In the genomic region with DNA sequence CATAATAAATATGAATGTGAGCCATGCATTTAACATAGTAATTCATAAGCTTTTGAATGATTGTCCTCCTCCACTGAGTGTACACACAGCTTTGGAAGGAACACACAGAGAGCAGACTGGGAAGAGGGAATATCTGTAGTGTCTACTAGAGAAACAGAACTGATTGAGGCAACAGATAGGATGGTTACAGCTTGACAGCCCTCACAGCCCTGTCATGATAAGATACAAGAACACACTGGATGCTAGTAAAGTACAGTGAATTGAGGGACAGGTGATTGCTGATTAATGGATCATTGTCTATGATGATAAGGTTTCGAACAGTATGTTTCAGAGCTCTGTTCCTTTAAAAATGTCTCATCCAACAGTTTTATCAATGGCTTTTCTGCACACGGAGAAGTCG, we compare ENCODE assay signal across 27 cellular contexts.
"Had no signal": no experiment of that assay in that cellular context is flagged by ENCODE, and none has a peak within 500 bp of the region (broad histone marks: within the 10 kb centered on the region; RNA-seq: fewer than 3 reads in every experiment).

No MANE protein-coding gene starts in this region.

- DNase-seq: hippocampal formation; kidney glomerular epithelial cell; left colon; left lung; lower lobe of right lung; mammary epithelial cell; mesenchymal stem cell; naive thymus-derived CD8-positive, alpha-beta T cell; ovary; right lobe of liver; stimulated activated CD4-positive, alpha-beta T cell treated with anti-CD3 and anti-CD28 coated beads, Interleukin-12 subunit alpha, Interleukin-12 subunit beta, amount 100 ng/mL, for 4 hours; stimulated activated CD4-positive, alpha-beta T cell treated with anti-CD3 and anti-CD28 coated beads, Interleukin-15, amount 100 ng/mL, for 24 hours; stimulated activated CD4-positive, alpha-beta T cell treated with anti-CD3 and anti-CD28 coated beads, Interleukin-2, amount 100 ng/mL, for 24 hours; stimulated activated CD4-positive, alpha-beta T cell treated with anti-CD3 and anti-CD28 coated beads, Interleukin-4, amount 100 ng/mL, for 1 hour; stimulated activated naive B cell treated with anti-CD40 and anti-IgM and Interleukin-4, amounts not matched to agents 10 μg/mL and 1 μg/mL and 100 μg/mL, for 72 hours; stimulated activated naive CD8-positive, alpha-beta T cell treated with anti-CD3 and anti-CD28 coated beads, Interleukin-15, Interleukin-2, amounts not matched to agents 100 U/mL and 50 U/mL, for 24 hours; stomach; testis; thyroid gland; transverse colon; upper lobe of left lung had no signal

- H3K4me1 ChIP-seq: left lung, lower lobe of right lung, neural progenitor cell, right atrium auricular region, right lobe of liver, stomach, testis, thyroid gland, transverse colon, upper lobe of left lung, vagina had no signal

- H3K4me3 Mint-ChIP-seq: naive thymus-derived CD8-positive, alpha-beta T cell; nephron; neural progenitor cell; stimulated activated naive B cell treated with anti-CD40 and anti-IgM and Interleukin-4, amounts not matched to agents 10 μg/mL and 1 μg/mL and 100 μg/mL, for 72 hours had no signal

- ATAC-seq: left colon; left lung; lower lobe of right lung; naive thymus-derived CD8-positive, alpha-beta T cell; stimulated activated naive B cell treated with anti-CD40 and anti-IgM and Interleukin-4, amounts not matched to agents 10 μg/mL and 1 μg/mL and 100 μg/mL, for 72 hours; stimulated activated naive CD8-positive, alpha-beta T cell treated with anti-CD3 and anti-CD28 coated beads, Interleukin-15, Interleukin-2, amounts not matched to agents 100 U/mL and 50 U/mL, for 24 hours had no signal

- H3K36me3 Mint-ChIP-seq: naive thymus-derived CD8-positive, alpha-beta T cell; neural progenitor cell; stimulated activated naive B cell treated with anti-CD40 and anti-IgM and Interleukin-4, amounts not matched to agents 10 μg/mL and 1 μg/mL and 100 μg/mL, for 72 hours had no signal

- H3K9me3 ChIP-seq: left lung, lower lobe of right lung, ovary, right atrium auricular region, right lobe of liver, stomach, testis, thyroid gland, transverse colon, upper lobe of left lung, vagina had no signal

- H3K27me3 ChIP-seq: left lung, neural progenitor cell, ovary, right atrium auricular region, right lobe of liver, stomach, testis, thyroid gland, transverse colon, upper lobe of left lung, vagina had no signal

- H3K4me3 ChIP-seq: left lung, lower lobe of right lung, neural progenitor cell, ovary, right atrium auricular region, right lobe of liver, skin epidermis, stomach, testis, thyroid gland, transverse colon, upper lobe of left lung, vagina had no signal

- H3K9me3 Mint-ChIP-seq: nephron; stimulated activated naive B cell treated with anti-CD40 and anti-IgM and Interleukin-4, amounts not matched to agents 10 μg/mL and 1 μg/mL and 100 μg/mL, for 72 hours had no signal

- H3K27ac ChIP-seq: left lung, lower lobe of right lung, neural progenitor cell, ovary, right atrium auricular region, right lobe of liver, skin epidermis, stomach, testis, thyroid gland, transverse colon, upper lobe of left lung, vagina had no signal

- H3K36me3 ChIP-seq: left lung, lower lobe of right lung, neural progenitor cell, ovary, right atrium auricular region, right lobe of liver, stomach, thyroid gland, transverse colon, upper lobe of left lung, vagina had no signal

- H3K4me1 Mint-ChIP-seq: naive thymus-derived CD8-positive, alpha-beta T cell; nephron; neural progenitor cell; stimulated activated naive B cell treated with anti-CD40 and anti-IgM and Interleukin-4, amounts not matched to agents 10 μg/mL and 1 μg/mL and 100 μg/mL, for 72 hours had no signal

- H3K27me3 Mint-ChIP-seq: progenitor cell of endocrine pancreas; stimulated activated naive B cell treated with anti-CD40 and anti-IgM and Interleukin-4, amounts not matched to agents 10 μg/mL and 1 μg/mL and 100 μg/mL, for 72 hours had no signal
